ENCODE assay signal across 14 cellular contexts in the genomic region with DNA sequence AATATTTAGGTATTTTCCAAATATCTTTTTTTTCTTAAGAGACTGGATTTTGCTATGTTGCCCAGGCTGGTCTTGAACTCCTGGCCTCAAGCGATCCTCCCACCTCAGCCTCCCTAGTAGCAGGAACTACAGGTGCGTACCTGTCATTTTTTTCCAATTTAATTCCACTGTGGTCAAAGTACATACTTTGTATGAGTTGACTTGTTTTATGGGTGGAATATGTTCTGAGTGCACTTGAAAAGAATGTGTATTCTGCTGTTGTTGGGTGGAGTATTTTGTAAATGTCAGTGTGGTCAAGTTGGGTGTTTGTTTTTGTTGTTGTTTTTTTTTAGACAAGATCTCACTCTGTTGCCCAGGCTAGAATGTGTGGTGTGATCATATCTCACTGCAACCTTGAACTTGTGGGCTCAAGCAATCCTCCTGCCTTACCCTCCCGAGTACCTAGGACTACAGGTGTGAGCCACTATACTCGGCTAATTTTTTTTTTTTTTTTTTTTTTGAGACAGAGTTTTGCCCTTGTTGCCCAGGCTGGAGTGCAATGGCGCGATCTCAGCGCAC. TPM values are rescaled to one million over a fixed set of nuclear protein-coding genes. Genes with fewer than 3 reads are reported as not detected.
DNase-seq lines count a peak whose midpoint lies in the region; ATAC-seq and TF ChIP-seq lines count a peak whose summit lies in the region.
"Had no signal": no experiment of that assay in that cellular context is flagged by ENCODE, and none has a peak within 500 bp of the region (broad histone marks: within the 10 kb centered on the region; RNA-seq: fewer than 3 reads in every experiment).

No MANE protein-coding gene starts in this region.

- no peak for DNase-seq in T-helper 2 cell treated with Interferon-gamma antibody and Interleukin-4, amounts not matched to agents 5 μg/mL and 100 μg/mL, for 36 hours (ENCODE audit: low spot score)
- no peak for DNase-seq in T-helper 2 cell
- DNase-seq in activated naive CD4-positive, alpha-beta T cell treated with anti-CD3 and anti-CD28 coated beads, Interleukin-2, amount 50 U/mL, for 16 hours, result no peak
- DNase-seq in mucosa of descending colon, result peak in 1 of 3 donors; percentile 35
- no peak for DNase-seq in vagina (ENCODE audit: extremely low spot score in 2 of 2)
- no peak for DNase-seq in COLO829 (ENCODE audit: low spot score)
- DNase-seq: 8988T; CD4-positive, CD25-positive, alpha-beta regulatory T cell; DMS79; HCEC 1CT had no signal

- H3K9me3 ChIP-seq in mucosa of descending colon (no peaks in the 10 kb centered on the region), vagina (no peaks in the 10 kb centered on the region)
- H3K9me3 ChIP-seq: BLaER1 treated with 17β-estradiol and CSF1 and Interleukin-3, amounts not matched to agents 10 nM and 100 nM had no signal

- TF ChIP-seq CTCF in mucosa of descending colon (IDR thresholded peaks at IDR 0.05), result no peak
- no peak for TF ChIP-seq CTCF in vagina (IDR thresholded peaks at IDR 0.05)

- H3K4me3 ChIP-seq in mucosa of descending colon (no peak overlapping the region), vagina (no peak overlapping the region)
- H3K4me3 ChIP-seq: BLaER1 treated with 17β-estradiol and CSF1 and Interleukin-3, amounts not matched to agents 10 nM and 100 nM; GM12878 had no signal

- H3K4me3 Mint-ChIP-seq in T-helper 2 cell treated with Interferon-gamma antibody and Interleukin-4, amounts not matched to agents 5 μg/mL and 100 μg/mL, for 36 hours, result no peak overlapping the region
- no peak overlapping the region for H3K4me3 Mint-ChIP-seq in activated naive CD4-positive, alpha-beta T cell treated with anti-CD3 and anti-CD28 coated beads, Interleukin-2, amount 50 U/mL, for 24 hours

- H3K36me3 ChIP-seq in mucosa of descending colon (ENCODE audit: low read depth), result no peaks in the 10 kb centered on the region
- H3K36me3 ChIP-seq in vagina, result no peaks in the 10 kb centered on the region

- peak overlapping the region; percentile 21 for H3K27ac Mint-ChIP-seq in T-helper 2 cell treated with Interferon-gamma antibody and Interleukin-4, amounts not matched to agents 5 μg/mL and 100 μg/mL, for 36 hours
- peak overlapping the region; percentile 12 for H3K27ac Mint-ChIP-seq in activated naive CD4-positive, alpha-beta T cell treated with anti-CD3 and anti-CD28 coated beads, Interleukin-2, amount 50 U/mL, for 24 hours

- H3K9me3 Mint-ChIP-seq in T-helper 2 cell treated with Interferon-gamma antibody and Interleukin-4, amounts not matched to agents 5 μg/mL and 100 μg/mL, for 36 hours, result no peaks in the 10 kb centered on the region
- H3K9me3 Mint-ChIP-seq in activated naive CD4-positive, alpha-beta T cell treated with anti-CD3 and anti-CD28 coated beads, Interleukin-2, amount 50 U/mL, for 24 hours, result no peaks in the 10 kb centered on the region
- H3K9me3 Mint-ChIP-seq: CD4-positive, CD25-positive, alpha-beta regulatory T cell had no signal

- H3K27me3 Mint-ChIP-seq in T-helper 2 cell treated with Interferon-gamma antibody and Interleukin-4, amounts not matched to agents 5 μg/mL and 100 μg/mL, for 36 hours (ENCODE audit: low read depth), result no peaks in the 10 kb centered on the region
- no peaks in the 10 kb centered on the region for H3K27me3 Mint-ChIP-seq in activated naive CD4-positive, alpha-beta T cell treated with anti-CD3 and anti-CD28 coated beads, Interleukin-2, amount 50 U/mL, for 24 hours
- H3K27me3 Mint-ChIP-seq: CD4-positive, CD25-positive, alpha-beta regulatory T cell had no signal

- H3K27ac ChIP-seq in vagina, result peak overlapping the region; percentile 57
- H3K27ac ChIP-seq: BLaER1 treated with 17β-estradiol and CSF1 and Interleukin-3, amounts not matched to agents 10 nM and 100 nM had no signal

- TF ChIP-seq POLR2A in vagina (IDR thresholded peaks at IDR 0.05), result no peak

- H3K4me1 ChIP-seq in mucosa of descending colon (ENCODE audit: low read depth) (peaks cover 11% of the 10 kb centered on the region), vagina (peaks cover 60% of the 10 kb centered on the region)

- intact Hi-C loops in mucosa of descending colon (cut with DNase I, micrococcal nuclease) (no loop called here), vagina (cut with DNase I) (no loop called here)

- peaks cover 18% of the 10 kb centered on the region for H3K36me3 Mint-ChIP-seq in T-helper 2 cell treated with Interferon-gamma antibody and Interleukin-4, amounts not matched to agents 5 μg/mL and 100 μg/mL, for 36 hours (ENCODE audit: low read depth)
- peaks cover 3% of the 10 kb centered on the region for H3K36me3 Mint-ChIP-seq in activated naive CD4-positive, alpha-beta T cell treated with anti-CD3 and anti-CD28 coated beads, Interleukin-2, amount 50 U/mL, for 24 hours

- peak; percentile 74 for ATAC-seq in mucosa of descending colon
- ATAC-seq in HG02763 (IDR thresholded peaks at IDR 0.05; ENCODE audit: unreplicated experiment), result no peak
- ATAC-seq: GM12878 had no signal

- H3K27me3 ChIP-seq in vagina, result no peaks in the 10 kb centered on the region
- H3K27me3 ChIP-seq: BLaER1 treated with 17β-estradiol and CSF1 and Interleukin-3, amounts not matched to agents 10 nM and 100 nM had no signal

- H3K4me1 Mint-ChIP-seq in T-helper 2 cell treated with Interferon-gamma antibody and Interleukin-4, amounts not matched to agents 5 μg/mL and 100 μg/mL, for 36 hours (ENCODE audit: low read depth), result peaks cover 36% of the 10 kb centered on the region
- peaks cover 58% of the 10 kb centered on the region for H3K4me1 Mint-ChIP-seq in activated naive CD4-positive, alpha-beta T cell treated with anti-CD3 and anti-CD28 coated beads, Interleukin-2, amount 50 U/mL, for 24 hours

RNA-seq across cellular contexts. Expression of a gene that starts 17.9 kb away (rescaled TPM):
- 10 to 100 TPM; 19.1 to 27.3 (median 21.3) TPM for total RNA-seq in mucosa of descending colon
- 44.4 TPM for total RNA-seq in vagina

RNA-seq across cellular contexts. Expression of a gene that starts 18.8 kb away (rescaled TPM):
- 10 to 100 TPM; 10.4 to 12.6 (median 11.9) TPM for total RNA-seq in mucosa of descending colon
- total RNA-seq in vagina, result 13.3 TPM

RNA-seq across cellular contexts. Expression of a gene that starts 41.6 kb away (rescaled TPM):
- total RNA-seq in mucosa of descending colon (10 to 100 TPM; 65.3 to 99.7 (median 90.6) TPM), vagina (101 TPM)
